In the genomic region with DNA sequence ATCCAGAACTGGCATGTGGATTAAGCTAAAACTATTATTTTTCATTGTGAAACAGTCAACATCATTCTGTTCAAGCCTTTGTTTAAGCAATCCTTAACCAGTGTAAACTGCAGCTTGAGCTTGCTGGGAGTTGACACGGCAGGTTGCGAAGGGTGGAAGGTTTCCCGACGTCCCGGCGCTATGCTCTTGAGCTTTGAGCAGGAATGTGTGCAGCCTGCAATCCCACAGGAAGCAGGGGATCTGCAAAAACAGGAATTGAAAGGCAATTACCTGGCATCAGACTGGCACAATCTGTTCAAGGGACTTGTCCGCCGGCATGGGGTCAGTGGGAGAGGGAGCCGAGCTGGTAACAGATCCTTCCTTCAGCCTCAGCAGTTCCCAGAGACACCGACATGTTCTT, we compare ENCODE assay signal across 21 cellular contexts.
DNase-seq lines count a peak whose midpoint lies in the region; ATAC-seq and TF ChIP-seq lines count a peak whose summit lies in the region.
"Had no signal": no experiment of that assay in that cellular context is flagged by ENCODE, and none has a peak within 500 bp of the region (broad histone marks: within the 10 kb centered on the region; RNA-seq: fewer than 3 reads in every experiment).

No MANE protein-coding gene starts in this region.

- intact Hi-C loops in left lung (cut with DNase I) = no loop called here

- no peaks in the 10 kb centered on the region for H3K4me1 ChIP-seq in left lung
- H3K4me1 ChIP-seq: A549 had no signal

- ATAC-seq in left lung = peak; percentile 44
- ATAC-seq in GM18511 (IDR thresholded peaks at IDR 0.05; ENCODE audit: unreplicated experiment) = no peak
- ATAC-seq: A549, HCT116 had no signal

- peak; percentile 73 for DNase-seq in DMS79 (lab: John Stamatoyannopoulos, UW)
- peak; percentile 39 for DNase-seq in HuH-7 (ENCODE audit: low spot score)
- DNase-seq in NCI-H345 (lab: John Stamatoyannopoulos, UW) = peak; percentile 71
- no peak for DNase-seq in left lung
- no peak for DNase-seq in amygdala (lab: John Stamatoyannopoulos, UW)
- DNase-seq in stimulated activated CD4-positive, alpha-beta T cell treated with anti-CD3 and anti-CD28 coated beads, Interleukin-1b, Interleukin-23, amount 100 ng/mL, for 48 hours = no peak
- DNase-seq: GDM1, IMR-90, MV-4-11, NCI-H1105 treated with DMSO at 0.1 percent for 48 hours, NCI-H1694, NCI-H2107, NCI-H2227 treated with DMSO at 0.1 percent for 48 hours, NCI-H524, OCI-M1, Right ventricle myocardium superior had no signal

- no peaks in the 10 kb centered on the region for H3K27me3 ChIP-seq in left lung

- H3K27ac ChIP-seq in left lung = no peak overlapping the region
- H3K27ac ChIP-seq: A549, HL-60, KMS-11 had no signal

- H3K9me3 ChIP-seq in left lung = no peaks in the 10 kb centered on the region
- H3K9me3 ChIP-seq: A549 had no signal

- no peaks in the 10 kb centered on the region for H3K36me3 ChIP-seq in left lung

- no peak overlapping the region for H3K4me3 ChIP-seq in left lung
- H3K4me3 ChIP-seq: A549 had no signal

- no peak for TF ChIP-seq CTCF in left lung (IDR thresholded peaks at IDR 0.05)

Comparison
In these comparisons a context has a peak if more than half of its experiments do, and no peak if none do; other contexts are left out.
1. DNase-seq: peak in DMS79 (single experiment), HuH-7 (single experiment) and NCI-H345 (single experiment); none in left lung (0 of 2), amygdala (0 of 56) and stimulated activated CD4-positive, alpha-beta T cell treated with anti-CD3 and anti-CD28 coated beads, Interleukin-1b, Interleukin-23, amount 100 ng/mL, for 48 hours (single experiment).